In the genomic region with DNA sequence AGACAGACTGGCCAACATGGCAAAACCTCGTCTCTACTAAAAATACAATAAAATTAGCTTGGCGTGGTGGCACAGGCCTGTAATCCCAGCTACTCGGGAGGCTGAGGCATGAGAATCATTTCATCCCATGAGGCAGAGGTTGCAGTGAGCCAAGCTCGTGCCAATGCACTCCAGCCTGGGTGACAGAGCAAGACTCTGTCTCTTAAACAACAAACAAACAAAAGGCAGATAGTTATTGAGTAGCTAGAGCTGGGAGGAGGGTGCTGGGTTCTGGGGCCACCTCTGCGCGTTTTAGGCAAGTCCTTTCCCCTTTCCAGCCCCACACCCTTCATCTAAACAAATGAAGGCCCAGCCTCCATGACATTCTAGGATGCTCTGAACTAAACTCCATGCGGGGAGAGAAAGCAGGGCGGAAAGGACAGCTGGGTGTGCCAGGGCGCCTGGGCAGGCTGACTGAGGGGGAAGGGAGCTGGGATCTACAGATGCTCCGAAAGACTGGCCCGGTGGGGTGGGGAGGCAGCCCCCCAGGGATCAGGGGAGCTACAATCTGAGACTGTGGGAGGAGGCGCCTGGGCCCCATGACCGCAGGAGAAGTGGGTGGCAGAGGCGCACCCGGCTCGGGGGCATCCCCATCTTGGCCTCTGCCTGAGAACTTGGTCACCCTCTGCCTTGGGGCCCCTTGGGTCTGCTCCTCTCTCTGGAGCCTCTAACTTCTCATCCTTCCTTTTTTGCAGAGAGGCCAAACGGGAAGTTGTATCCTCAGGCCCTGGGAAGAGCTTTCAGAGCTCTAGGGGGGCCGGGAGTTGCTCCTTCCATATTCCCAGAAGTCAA, we compare ENCODE assay signal across 9 cellular contexts. TPM values are rescaled to one million over a fixed set of nuclear protein-coding genes. Genes with fewer than 3 reads are reported as not detected.
DNase-seq lines count a peak whose midpoint lies in the region; ATAC-seq and TF ChIP-seq lines count a peak whose summit lies in the region.
"Had no signal": no experiment of that assay in that cellular context is flagged by ENCODE, and none has a peak within 500 bp of the region (broad histone marks: within the 10 kb centered on the region; RNA-seq: fewer than 3 reads in every experiment).

No MANE protein-coding gene starts in this region.

- peaks cover 47% of the 10 kb centered on the region for H3K4me1 Mint-ChIP-seq in T-helper 17 cell

- H3K4me1 ChIP-seq in vagina, result no peaks in the 10 kb centered on the region

- in situ Hi-C loops in GM13976 (cut with MboI; ENCODE audit: low sequenced_read_pairs, unreplicated experiment), result no loop called here

- peaks cover 2% of the 10 kb centered on the region for H3K36me3 Mint-ChIP-seq in T-helper 17 cell (ENCODE audit: low read depth)

- no peak for TF ChIP-seq POLR2A in vagina (IDR thresholded peaks at IDR 0.05)

- H3K27ac ChIP-seq in vagina, result no peak overlapping the region

- intact Hi-C loops in vagina (cut with DNase I), result no loop called here

- H3K27me3 ChIP-seq in vagina, result no peaks in the 10 kb centered on the region

- ATAC-seq in T-helper 17 cell (peak; percentile 59), HG03442 (IDR thresholded peaks at IDR 0.05; ENCODE audit: unreplicated experiment) (no peak)

- no peaks in the 10 kb centered on the region for H3K27me3 Mint-ChIP-seq in T-helper 17 cell

- peak overlapping the region in 1 of 2 donors; percentile 17 for H3K4me3 ChIP-seq in vagina

- peak overlapping the region; percentile 96 for H3K27ac Mint-ChIP-seq in T-helper 17 cell

- no peaks in the 10 kb centered on the region for H3K9me3 ChIP-seq in T-helper 17 cell (ENCODE audit: control insufficient read depth, low read length, poor library complexity, severe bottlenecking)
- no peaks in the 10 kb centered on the region for H3K9me3 ChIP-seq in vagina

- H3K4me3 Mint-ChIP-seq in T-helper 17 cell, result peak overlapping the region; percentile 99

- TF ChIP-seq CTCF in GM13976 (IDR thresholded peaks at IDR 0.05; ENCODE audit: borderline replicate concordance, control extremely low read depth, extremely low read depth, insufficient read depth, missing control alignments), result no peak
- TF ChIP-seq CTCF in vagina (IDR thresholded peaks at IDR 0.05), result no peak

- no peaks in the 10 kb centered on the region for H3K36me3 ChIP-seq in vagina

- DNase-seq in GM13976 (ENCODE audit: low spot score) (peak; percentile 73), T-helper 17 cell (peak; percentile 29 to 34 (median 31)), NAMALWA (ENCODE audit: low spot score) (no peak), vagina (ENCODE audit: extremely low spot score in 2 of 2) (no peak), dedifferentiated amniotic fluid mesenchymal stem cell (ENCODE audit: extremely low spot score) (no peak)
- peak; percentile 35 for DNase-seq in activated naive CD8-positive, alpha-beta T cell treated with anti-CD3 and anti-CD28 coated beads, Interleukin-2, amount 50 U/mL, for 16 hours (ENCODE audit: low read depth, low spot score)
- peak; percentile 73 to 77 for DNase-seq in stimulated activated CD4-positive, alpha-beta T cell treated with anti-CD3 and anti-CD28 coated beads, Interleukin-2, amount 100 ng/mL, for 24 hours

RNA-seq across cellular contexts. Expression of a gene that starts 0.9 kb away (rescaled TPM):
- total RNA-seq in T-helper 17 cell (100 to 1,000 TPM; 322 to 338 TPM), vagina (5.4 TPM)
- total RNA-seq: RPMI7951 had no signal

RNA-seq across cellular contexts. Expression of a gene that starts 27.8 kb away (rescaled TPM):
- 10 to 100 TPM; 18.3 to 21.4 TPM for total RNA-seq in T-helper 17 cell
- total RNA-seq in vagina, result 28.0 TPM

RNA-seq across cellular contexts. Expression of a gene that starts 43.6 kb away (rescaled TPM):
- total RNA-seq in T-helper 17 cell, result 10 to 100 TPM; 17.4 to 19.2 TPM
- 14.5 TPM for total RNA-seq in vagina

RNA-seq across cellular contexts. Expression of a gene that starts 52.9 kb away (rescaled TPM):
- total RNA-seq in T-helper 17 cell (1 to 10 TPM; 5.1 to 5.3 TPM), vagina (30.7 TPM)

Comparison
In these comparisons a context has a peak if more than half of its experiments do, and no peak if none do; other contexts are left out.
1. DNase-seq: peak in GM13976 (single experiment), T-helper 17 cell (3 of 3), activated naive CD8-positive, alpha-beta T cell treated with anti-CD3 and anti-CD28 coated beads, Interleukin-2, amount 50 U/mL, for 16 hours (single experiment) and stimulated activated CD4-positive, alpha-beta T cell treated with anti-CD3 and anti-CD28 coated beads, Interleukin-2, amount 100 ng/mL, for 24 hours (2 of 2); none in NAMALWA (single experiment), vagina (0 of 2) and dedifferentiated amniotic fluid mesenchymal stem cell (single experiment).
2. RNA of a gene that starts 0.9 kb away (total RNA-seq): 322 to 338 TPM in T-helper 17 cell; 5.4 TPM in vagina (single experiment); every median in the first group is over 10 times any median in the second.